Comparison of ENCODE assay signal across 32 cellular contexts in genomic region chr3:52145736-52146110, GRCh38. TPM values are rescaled to one million over a fixed set of nuclear protein-coding genes. Genes with fewer than 3 reads are reported as not detected.
"Had no signal": no experiment of that assay in that cellular context is flagged by ENCODE, and none has a peak within 500 bp of the region (broad histone marks: within the 10 kb centered on the region; RNA-seq: fewer than 3 reads in every experiment).

No MANE protein-coding gene starts in this region.

- DNase-seq: activated B cell treated with CpG ODN at 0.5 μM for 24 hours; activated CD4-positive, alpha-beta T cell treated with anti-CD3 and anti-CD28 coated beads for 48 hours; activated CD4-positive, alpha-beta T cell treated with anti-CD3 and anti-CD28 coated beads, Interleukin-2, amount 50 U/mL, for 1 hour; activated CD4-positive, alpha-beta T cell treated with anti-CD3 and anti-CD28 coated beads, Interleukin-2, amount 50 U/mL, for 48 hours; activated CD8-positive, alpha-beta memory T cell treated with anti-CD3 and anti-CD28 coated beads for 24 hours; activated CD8-positive, alpha-beta T cell treated with anti-CD3 and anti-CD28 coated beads for 36 hours; activated effector memory CD4-positive, alpha-beta T cell treated with Interleukin-2 at 50 U/mL for 16 hours; activated gamma-delta T cell treated with Interleukin-2 at 50 U/mL for 16 hours; activated naive CD4-positive, alpha-beta T cell treated with anti-CD3 and anti-CD28 coated beads, Interleukin-2, amount 50 U/mL, for 16 hours; activated naive CD4-positive, alpha-beta T cell treated with Interleukin-2 at 50 U/mL for 16 hours; activated naive CD8-positive, alpha-beta T cell treated with anti-CD3 and anti-CD28 coated beads, Interleukin-2, amount 50 U/mL, for 24 hours; activated T-cell treated with anti-CD3 and anti-CD28 coated beads, Interleukin-2, amount 50 U/mL, for 4 hours; adrenal gland; amygdala; central memory CD4-positive, alpha-beta T cell; cerebellar nuclear complex; dorsolateral prefrontal cortex; effector memory CD4-positive, alpha-beta T cell; endodermal cell; foreskin fibroblast; T-helper 1 cell; T-helper 17 cell; T1000; WERI-Rb-1 had no signal

- FAIRE-seq: frontal cortex had no signal

- H3K36me3 ChIP-seq: adrenal gland, ascending aorta, breast epithelium, cardiac muscle cell had no signal

- H3K9me3 ChIP-seq: adrenal gland, ascending aorta, breast epithelium had no signal

- H3K4me3 ChIP-seq: adrenal gland, ascending aorta, breast epithelium, cardiac muscle cell, coronary artery, dorsolateral prefrontal cortex had no signal

- H3K4me1 ChIP-seq: adrenal gland, ascending aorta, breast epithelium had no signal

- H3K27me3 ChIP-seq: adrenal gland, ascending aorta, breast epithelium, cardiac muscle cell, dorsolateral prefrontal cortex had no signal

- ATAC-seq: activated CD4-positive, CD25-positive, alpha-beta regulatory T cell treated with anti-CD3 and anti-CD28 coated beads, Interleukin-2, amount 50 U/mL, for 24 hours; activated CD8-positive, alpha-beta T cell treated with anti-CD3 and anti-CD28 coated beads for 36 hours; activated naive CD8-positive, alpha-beta T cell treated with anti-CD3 and anti-CD28 coated beads, Interleukin-2, amount 50 U/mL, for 24 hours; activated T-cell treated with anti-CD3 and anti-CD28 coated beads, Interleukin-2, amount 50 U/mL, for 4 hours; activated T-helper 17 cell treated with anti-CD3 and anti-CD28 coated beads, Interleukin-2, amount 50 U/mL, for 72 hours; esophagus mucosa; T-helper 17 cell had no signal

- H3K27ac ChIP-seq: adrenal gland, ascending aorta, breast epithelium, cardiac muscle cell, coronary artery, dorsolateral prefrontal cortex, WERI-Rb-1 had no signal

RNA-seq across cellular contexts. Expression of gene POC1A, which starts 8.5 kb away (rescaled TPM):
- total RNA-seq: ascending aorta had no signal
